In the genomic region with DNA sequence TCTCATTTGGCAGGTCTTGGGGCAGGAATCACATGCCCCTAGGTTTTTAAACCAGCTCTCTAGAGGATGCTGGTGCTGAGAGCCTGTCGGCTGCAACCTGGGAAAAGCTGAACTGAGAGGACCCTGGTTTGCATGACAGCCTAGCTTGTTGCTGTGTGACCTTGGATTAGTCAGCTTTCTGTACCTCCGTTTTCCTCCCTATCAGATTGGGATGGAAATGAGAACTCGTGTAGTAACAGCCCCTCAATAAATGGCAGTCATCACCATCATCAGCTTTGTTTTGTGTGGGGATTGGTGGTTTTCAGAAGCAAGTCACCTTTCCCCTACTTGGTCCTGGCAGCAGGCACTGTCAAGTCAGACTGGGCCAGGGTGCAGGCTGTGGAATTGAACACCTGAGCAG, we compare ENCODE assay signal across 8 cellular contexts.
DNase-seq lines count a peak whose midpoint lies in the region; ATAC-seq and TF ChIP-seq lines count a peak whose summit lies in the region.

No MANE protein-coding gene starts in this region.

- peaks cover 0 to 20% (median 7%) of the 10 kb centered on the region in 11 experiments; a peak in 9 of 22 replicates for H3K36me3 ChIP-seq in BLaER1 treated with 17β-estradiol and CSF1 and Interleukin-3, amounts not matched to agents 10 nM and 100 nM
- no peaks in the 10 kb centered on the region for H3K36me3 ChIP-seq in Loucy (ENCODE audit: insufficient read depth, low read length)

- ATAC-seq in esophagus mucosa: no peak

- H3K9me3 Mint-ChIP-seq in osteocyte (ENCODE audit: unreplicated experiment): no peaks in the 10 kb centered on the region

- H3K27ac ChIP-seq in BLaER1 treated with 17β-estradiol and CSF1 and Interleukin-3, amounts not matched to agents 10 nM and 100 nM: peak overlapping the region in 3 of 11 experiments; percentile 7 to 54 (median 49); a peak in 3 of 22 replicates
- H3K27ac ChIP-seq in coronary artery: peak overlapping the region; percentile 91 to 100

- H3F3A ChIP-seq in Loucy (ENCODE audit: low read depth): no peaks in the 10 kb centered on the region; the same call in 1 of the 2 replicates

- H3K27me3 Mint-ChIP-seq in osteocyte (ENCODE audit: unreplicated experiment): no peaks in the 10 kb centered on the region

- H3K27me3 ChIP-seq in BLaER1 treated with 17β-estradiol and CSF1 and Interleukin-3, amounts not matched to agents 10 nM and 100 nM: no peaks in the 10 kb centered on the region
- H3K27me3 ChIP-seq in Loucy (ENCODE audit: insufficient read depth, low read length, poor library complexity, severe bottlenecking): no peaks in the 10 kb centered on the region

- H3K27ac Mint-ChIP-seq in osteocyte (ENCODE audit: unreplicated experiment): peak overlapping the region; percentile 96

- H3K9me2 ChIP-seq in Loucy (replicated peaks; ENCODE audit: low read depth, low read length): no peaks in the 10 kb centered on the region

- H3K9ac ChIP-seq in BLaER1 treated with 17β-estradiol and CSF1 and Interleukin-3, amounts not matched to agents 10 nM and 100 nM: peak overlapping the region in 3 of 11 experiments; percentile 27 to 41 (median 38); a peak in 5 of 22 replicates
- no peak overlapping the region for H3K9ac ChIP-seq in Loucy (ENCODE audit: low read depth, low read length, poor library complexity, severe bottlenecking)

- no peak overlapping the region for H2AFZ ChIP-seq in Loucy (ENCODE audit: low read length)

- H3K4me1 ChIP-seq in BLaER1 treated with 17β-estradiol and CSF1 and Interleukin-3, amounts not matched to agents 10 nM and 100 nM: peaks cover 82 to 88% (median 85%) of the 10 kb centered on the region in 10 experiments
- H3K4me1 ChIP-seq in Loucy (ENCODE audit: insufficient read depth, low read length, poor library complexity, severe bottlenecking): peaks cover 67% of the 10 kb centered on the region

- H3K79me2 ChIP-seq in Loucy (ENCODE audit: insufficient read depth, low read length): peaks cover 77% of the 10 kb centered on the region

- DNase-seq in coronary artery (ENCODE audit: low spot score): no peak
- no peak for DNase-seq in osteocyte (ENCODE audit: extremely low spot score, unreplicated experiment)
- DNase-seq in inferior parietal cortex (ENCODE audit: extremely low spot score): no peak
- no peak for DNase-seq in NOMO-1 (lab: John Stamatoyannopoulos, UW; ENCODE audit: unreplicated experiment in 2 of 2)
- no peak for DNase-seq in activated CD4-positive, CD25-positive, alpha-beta regulatory T cell treated with anti-CD3 and anti-CD28 coated beads, Interleukin-2, amount 50 U/mL, for 72 hours

- H3K4me3 Mint-ChIP-seq in osteocyte (ENCODE audit: unreplicated experiment): peak overlapping the region; percentile 53

- H3K4me2 ChIP-seq in BLaER1 treated with 17β-estradiol and CSF1 and Interleukin-3, amounts not matched to agents 10 nM and 100 nM: peak overlapping the region; percentile 49 to 99 (median 84)
- peak overlapping the region; percentile 54 for H3K4me2 ChIP-seq in Loucy (ENCODE audit: low read depth, low read length, poor library complexity, severe bottlenecking)

- peaks cover 78 to 88% (median 86%) of the 10 kb centered on the region in 11 experiments for H4K20me1 ChIP-seq in BLaER1 treated with 17β-estradiol and CSF1 and Interleukin-3, amounts not matched to agents 10 nM and 100 nM
- peaks cover 57% of the 10 kb centered on the region for H4K20me1 ChIP-seq in Loucy (ENCODE audit: insufficient read depth, low read length, poor library complexity, severe bottlenecking)

- H3K4me1 Mint-ChIP-seq in osteocyte (ENCODE audit: unreplicated experiment): peaks cover 79% of the 10 kb centered on the region

- no peaks in the 10 kb centered on the region for H3K9me3 ChIP-seq in BLaER1 treated with 17β-estradiol and CSF1 and Interleukin-3, amounts not matched to agents 10 nM and 100 nM (replicated peaks in 1 of 11)
- H3K9me3 ChIP-seq in Loucy (ENCODE audit: insufficient read depth, low read depth, low read length): no peaks in the 10 kb centered on the region

- no peak for TF ChIP-seq CTCF in Loucy (conservative IDR thresholded peaks at IDR 0.05; ENCODE audit: low read length)
- no peak for TF ChIP-seq CTCF in coronary artery (IDR thresholded peaks at IDR 0.05)
- no peak for TF ChIP-seq CTCF in osteocyte (IDR thresholded peaks at IDR 0.05)

- H3K36me3 Mint-ChIP-seq in osteocyte (ENCODE audit: unreplicated experiment): peaks cover 2% of the 10 kb centered on the region

- H3K4me3 ChIP-seq in BLaER1 treated with 17β-estradiol and CSF1 and Interleukin-3, amounts not matched to agents 10 nM and 100 nM: no peak overlapping the region
- H3K4me3 ChIP-seq in Loucy (ENCODE audit: low read length, poor library complexity, severe bottlenecking): no peak overlapping the region
- H3K4me3 ChIP-seq in coronary artery: peak overlapping the region; percentile 41
